In the genomic region with DNA sequence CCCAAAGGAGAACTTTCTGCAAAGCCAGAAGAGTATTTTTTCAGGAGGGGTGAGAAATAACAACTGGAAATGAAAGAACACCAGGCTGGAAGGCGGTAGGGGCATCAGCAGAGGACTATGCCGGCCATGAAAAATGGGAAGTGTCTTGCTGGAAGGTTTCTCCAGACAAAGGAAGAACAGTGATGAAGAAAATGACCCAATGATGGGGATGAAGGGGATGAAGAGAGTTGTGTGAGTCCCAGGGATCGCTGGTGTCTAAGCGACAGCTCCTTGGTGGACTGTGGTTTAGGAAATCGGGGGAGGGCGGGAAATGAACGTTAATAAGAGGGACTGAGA, we compare ENCODE assay signal across 8 cellular contexts. TPM values are rescaled to one million over a fixed set of nuclear protein-coding genes. Genes with fewer than 3 reads are reported as not detected.
DNase-seq lines count a peak whose midpoint lies in the region; ATAC-seq and TF ChIP-seq lines count a peak whose summit lies in the region.

No MANE protein-coding gene starts in this region.

- peak overlapping the region; percentile 69 for H3K4me3 Mint-ChIP-seq in mesothelial cell of epicardium

- intact Hi-C loops in left ventricle myocardium inferior (cut with micrococcal nuclease) (no loop called here), Right ventricle myocardium inferior (cut with DNase I) (loop anchor here (2.0 kb wide), 1 partner anchor 14 kb away; the partner anchor contains the start of gene CALCOCO2), uterus (cut with DNase I; ENCODE audit: low total_unique reads) (loop anchor here (5.0 kb wide), 1 partner anchor 61 kb away; no protein-coding TSS in a partner anchor)

- H3K4me1 Mint-ChIP-seq in mesothelial cell of epicardium = peaks cover 7% of the 10 kb centered on the region

- H3K4me1 ChIP-seq in left ventricle myocardium inferior (peaks cover 18% of the 10 kb centered on the region), uterus (peaks cover 0 to 4% of the 10 kb centered on the region in 2 donors)

- H3K9me3 ChIP-seq in left ventricle myocardium inferior (replicated peaks) (no peaks in the 10 kb centered on the region), uterus (no peaks in the 10 kb centered on the region)

- no peak for ATAC-seq in Right ventricle myocardium inferior
- ATAC-seq in GM21515 (IDR thresholded peaks at IDR 0.05; ENCODE audit: unreplicated experiment) = no peak

- in situ Hi-C loops in astrocyte of the spinal cord (cut with HindIII; ENCODE audit: low sequenced_read_pairs) = no loop called here

- H3K27me3 ChIP-seq in left ventricle myocardium inferior (ENCODE audit: low read depth) (peaks cover 9% of the 10 kb centered on the region), uterus (no peaks in the 10 kb centered on the region)

- no peaks in the 10 kb centered on the region for H3K36me3 ChIP-seq in left ventricle myocardium inferior
- no peaks in the 10 kb centered on the region for H3K36me3 ChIP-seq in uterus

- peaks cover 71% of the 10 kb centered on the region for H3K27me3 Mint-ChIP-seq in mesothelial cell of epicardium (ENCODE audit: low read depth)

- H3K4me3 ChIP-seq in left ventricle myocardium inferior (peak overlapping the region; percentile 63), astrocyte of the spinal cord (ENCODE audit: low read depth, low read length) (peak overlapping the region; percentile 26), uterus (peak overlapping the region; percentile 15 to 36)

- H3K27ac Mint-ChIP-seq in mesothelial cell of epicardium = no peak overlapping the region

- no peak for TF ChIP-seq CTCF in left ventricle myocardium inferior (IDR thresholded peaks at IDR 0.05; ENCODE audit: borderline replicate concordance)
- TF ChIP-seq CTCF in astrocyte of the spinal cord (IDR thresholded peaks at IDR 0.05; ENCODE audit: low read depth, low read length) = no peak
- TF ChIP-seq CTCF in mesothelial cell of epicardium (IDR thresholded peaks at IDR 0.05; ENCODE audit: unreplicated experiment) = no peak
- TF ChIP-seq CTCF in uterus (IDR thresholded peaks at IDR 0.05) = no peak

- no peaks in the 10 kb centered on the region for H3K36me3 Mint-ChIP-seq in mesothelial cell of epicardium

- TF ChIP-seq POLR2A in uterus (IDR thresholded peaks at IDR 0.05) = no peak

- DNase-seq in left ventricle myocardium inferior (no peak), Right ventricle myocardium inferior (ENCODE audit: missing footprints) (no peak), astrocyte of the spinal cord (ENCODE audit: low read depth, low spot score) (no peak), mesothelial cell of epicardium (ENCODE audit: low spot score in 2 of 2, unreplicated experiment in 2 of 2) (no peak), uterus (no peak)
- no peak for DNase-seq in stimulated activated CD4-positive, alpha-beta T cell treated with anti-CD3 and anti-CD28 coated beads, Interleukin-4, amount 100 ng/mL, for 4 hours
- DNase-seq in stimulated activated CD4-positive, alpha-beta T cell treated with anti-CD3 and anti-CD28 coated beads, Interleukin-2, amount 100 ng/mL, for 48 hours = no peak

- H3K9me3 Mint-ChIP-seq in mesothelial cell of epicardium = no peaks in the 10 kb centered on the region

- H3K27ac ChIP-seq in left ventricle myocardium inferior (replicated peaks) (peak overlapping the region; percentile 31), uterus (no peak overlapping the region)

RNA-seq across cellular contexts. Expression of gene TTLL6, which starts 0.6 kb away (rescaled TPM):
- not detected for total RNA-seq in left ventricle myocardium inferior
- 0.08 TPM for total RNA-seq in Right ventricle myocardium inferior
- total RNA-seq in mesothelial cell of epicardium = not detected in 3 replicates
- total RNA-seq in uterus = under 1 TPM in 2 of 4 donors, not detected in 2; 0.41 to 0.91 TPM

RNA-seq across cellular contexts. Expression of gene CALCOCO2, which starts 14.4 kb away (rescaled TPM):
- total RNA-seq in left ventricle myocardium inferior = 312 TPM
- total RNA-seq in Right ventricle myocardium inferior = 321 TPM
- 55.2 to 56.6 TPM (median 56.6 TPM) in 3 replicates for total RNA-seq in mesothelial cell of epicardium
- 100 to 1,000 TPM in 2 of 4 donors, 10 to 100 TPM in 2; 40.9 to 318 (median 118) TPM for total RNA-seq in uterus
